Comparison of ENCODE assay signal across 8 cellular contexts in the genomic region with DNA sequence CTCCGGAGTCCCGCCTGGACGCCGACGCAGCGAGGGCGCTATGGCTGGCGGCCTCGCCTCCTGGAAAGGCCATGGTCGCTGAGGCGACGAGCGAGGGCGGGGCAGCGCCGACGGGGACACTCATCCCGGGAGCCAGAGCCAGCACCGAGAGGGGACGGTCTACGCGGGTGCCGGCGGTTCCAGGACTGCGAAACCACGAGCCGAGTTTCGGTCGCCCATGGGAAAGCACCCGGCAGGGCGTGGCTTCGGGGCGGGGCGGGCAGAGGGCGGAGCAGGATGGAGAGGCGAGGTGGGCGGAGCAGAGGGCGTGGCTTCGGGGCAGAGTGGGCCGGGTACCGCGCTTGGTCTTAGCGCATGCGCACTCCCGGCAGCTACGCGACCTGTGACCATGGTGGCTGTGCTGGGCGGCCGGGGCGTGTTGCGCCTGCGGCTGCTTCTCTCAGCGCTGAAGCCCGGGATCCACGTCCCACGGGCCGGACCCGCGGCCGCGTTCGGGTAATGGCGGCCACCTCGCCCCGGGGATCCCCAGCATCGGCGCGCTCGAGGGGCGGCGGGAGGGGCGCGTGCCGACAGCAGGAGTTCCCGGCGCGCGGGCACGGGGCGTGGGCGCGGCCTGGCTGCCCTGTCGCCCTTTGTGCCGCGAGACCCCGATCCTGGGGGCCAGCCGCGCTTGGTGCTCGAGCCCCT. TPM values are rescaled to one million over a fixed set of nuclear protein-coding genes. Genes with fewer than 3 reads are reported as not detected.
A peak's percentile ranks its signal among the peaks of the same experiment; 100 is the strongest.
DNase-seq lines count a peak whose midpoint lies in the region; ATAC-seq and TF ChIP-seq lines count a peak whose summit lies in the region.

BPHL (plus strand) TSS at position 359 of the 687 bp plus-strand sequence; CDS start at position 389, 30 bp downstream.

- intact Hi-C loops in colonic mucosa (cut with DNase I) = no loop called here

- CTCF ChIA-PET in BJ (lab: Yijun Ruan, JAX) = interaction anchor here (0.6 kb wide), 1 partner anchor 17 kb away, joined by 4 read pairs; no protein-coding TSS in a partner anchor

- H3K27me3 ChIP-seq in BJ (ENCODE audit: control insufficient read depth, insufficient read depth, low read length) (no peaks in the 10 kb centered on the region), colonic mucosa (no peaks in the 10 kb centered on the region), layer of hippocampus (ENCODE audit: control insufficient read depth, insufficient read depth, low read length) (no peaks in the 10 kb centered on the region)

- ATAC-seq in HG03457 (IDR thresholded peaks at IDR 0.05; ENCODE audit: unreplicated experiment) = peak; percentile 84

- peaks cover 9% of the 10 kb centered on the region for H3K36me3 ChIP-seq in BJ (ENCODE audit: control insufficient read depth, insufficient read depth, low read length)
- peaks cover 1% of the 10 kb centered on the region for H3K36me3 ChIP-seq in colonic mucosa

- peak within 1 kb of the TSS; percentile 83 to 87 for H3K9ac ChIP-seq in colonic mucosa (ENCODE audit: low read depth in 2 of 2, low read length in 2 of 2)

- peak; percentile 44 for DNase-seq in BJ (ENCODE audit: low read depth)
- DNase-seq in GM19240 (ENCODE audit: insufficient read length, low spot score) = peak; percentile 91
- peak; percentile 94 for DNase-seq in NCI-H524 (lab: John Stamatoyannopoulos, UW)
- peak; percentile 100 for DNase-seq in activated CD4-positive, alpha-beta T cell treated with anti-CD3 and anti-CD28 coated beads for 48 hours
- DNase-seq in colonic mucosa = peak; percentile 99
- peak; percentile 99 to 100 (median 100) for DNase-seq in stimulated activated CD4-positive, alpha-beta T cell treated with anti-CD3 and anti-CD28 coated beads, Interleukin-1b, Interleukin-23, amount 100 ng/mL, for 24 hours (ENCODE audit: low read depth in 4 of 4, low spot score in 1 of 4)

- H3K27ac ChIP-seq in colonic mucosa (peak within 1 kb of the TSS; percentile 96), layer of hippocampus (ENCODE audit: low read depth, low read length) (peak within 1 kb of the TSS; percentile 97)

- no peaks in the 10 kb centered on the region for H3K4me1 ChIP-seq in colonic mucosa

- no peaks in the 10 kb centered on the region for H3K9me3 ChIP-seq in colonic mucosa

- TF ChIP-seq CTCF in BJ (IDR thresholded peaks at IDR 0.05; ENCODE audit: insufficient read depth, low read depth, low read length) (no peak), colonic mucosa (IDR thresholded peaks at IDR 0.05) (no peak)

- H3K4me3 ChIP-seq in BJ (ENCODE audit: low read depth, low read length) (peak within 1 kb of the TSS; percentile 76), colonic mucosa (peak within 1 kb of the TSS; percentile 85)

- POLR2A ChIA-PET in BJ (lab: Charles Lee) = no interaction called here

RNA-seq across cellular contexts. Expression of gene BPHL, which starts in this region (rescaled TPM):
- polyA plus RNA-seq in BJ (2011; rRNA removed) = 12.1 and 12.2 TPM in 2 replicates
- 6.5 and 7.4 TPM in 2 replicates for polyA minus RNA-seq in BJ (2011; rRNA and poly(A)+ RNA removed)
- total RNA-seq in colonic mucosa = 10 to 100 TPM; 13.4 to 31.7 TPM

Comparison
In these comparisons a context has a peak if more than half of its experiments do, and no peak if none do; other contexts are left out.
1. Peak in every context shown above with its lines: DNase-seq, ATAC-seq, H3K4me3 ChIP-seq and H3K27ac ChIP-seq.
2. DNase-seq: peak in every context shown above with its lines; median percentile 100 in activated CD4-positive, alpha-beta T cell treated with anti-CD3 and anti-CD28 coated beads for 48 hours; 100 in stimulated activated CD4-positive, alpha-beta T cell treated with anti-CD3 and anti-CD28 coated beads, Interleukin-1b, Interleukin-23, amount 100 ng/mL, for 24 hours; 99 in colonic mucosa; 94 in NCI-H524; 91 in GM19240; 44 in BJ.